In genomic region chrX:11470231-11470630, GRCh38 we compare ENCODE assay signal across 1 cellular context.
TF ChIP-seq lines count a peak whose summit lies in the region.

No MANE protein-coding gene starts in this region.

TF ChIP-seq in K562, 482 proteins besides CTCF, POLR2A, EP300 and RAD21 (continued from another document):
- TF ChIP-seq ZNF655 (CRISPR knock-in tag; IDR thresholded peaks at IDR 0.05): no peak
- TF ChIP-seq, protein P1, sequence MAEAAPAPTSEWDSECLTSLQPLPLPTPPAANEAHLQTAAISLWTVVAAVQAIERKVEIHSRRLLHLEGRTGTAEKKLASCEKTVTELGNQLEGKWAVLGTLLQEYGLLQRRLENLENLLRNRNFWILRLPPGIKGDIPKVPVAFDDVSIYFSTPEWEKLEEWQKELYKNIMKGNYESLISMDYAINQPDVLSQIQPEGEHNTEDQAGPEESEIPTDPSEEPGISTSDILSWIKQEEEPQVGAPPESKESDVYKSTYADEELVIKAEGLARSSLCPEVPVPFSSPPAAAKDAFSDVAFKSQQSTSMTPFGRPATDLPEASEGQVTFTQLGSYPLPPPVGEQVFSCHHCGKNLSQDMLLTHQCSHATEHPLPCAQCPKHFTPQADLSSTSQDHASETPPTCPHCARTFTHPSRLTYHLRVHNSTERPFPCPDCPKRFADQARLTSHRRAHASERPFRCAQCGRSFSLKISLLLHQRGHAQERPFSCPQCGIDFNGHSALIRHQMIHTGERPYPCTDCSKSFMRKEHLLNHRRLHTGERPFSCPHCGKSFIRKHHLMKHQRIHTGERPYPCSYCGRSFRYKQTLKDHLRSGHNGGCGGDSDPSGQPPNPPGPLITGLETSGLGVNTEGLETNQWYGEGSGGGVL (CRISPR knock-in tag; IDR thresholded peaks at IDR 0.05): no peak
- no peak for TF ChIP-seq ZNF407 (IDR thresholded peaks at IDR 0.05; ENCODE audit: low read depth)
- TF ChIP-seq MYBL2 (IDR thresholded peaks at IDR 0.05; ENCODE audit: low read depth): no peak
- TF ChIP-seq MYBL2 (CRISPR knock-in tag; IDR thresholded peaks at IDR 0.05; ENCODE audit: borderline replicate concordance): no peak
- TF ChIP-seq PYGO2 (tag; IDR thresholded peaks at IDR 0.05): no peak
- TF ChIP-seq SMAD2 (IDR thresholded peaks at IDR 0.05; ENCODE audit: low read depth, low read length): no peak
- no peak for TF ChIP-seq SMAD1 (IDR thresholded peaks at IDR 0.05; ENCODE audit: low read depth, low read length, partially characterized antibody)
TF ChIP-seq in K562: peak in this region for 0.
